ENCODE assay signal across 18 cellular contexts in the genomic region with DNA sequence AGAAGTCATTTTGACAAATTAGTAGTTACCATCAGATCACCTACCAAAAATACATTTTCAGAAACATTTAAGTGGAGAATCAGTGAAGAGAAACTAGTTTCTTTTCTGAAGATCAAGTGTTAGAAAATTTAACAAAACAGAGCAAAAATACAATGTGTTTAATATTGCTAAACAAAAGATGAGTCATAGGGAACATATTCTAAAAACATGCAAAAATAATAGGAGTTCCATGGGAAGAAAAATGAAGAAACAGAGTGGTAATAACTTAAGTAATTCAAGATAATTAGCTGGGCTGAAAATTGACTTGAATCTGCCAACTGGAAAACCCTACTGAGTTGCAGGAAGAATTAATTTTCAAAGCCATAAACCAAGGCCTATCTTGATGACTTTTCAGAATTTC.
"Had no signal": no experiment of that assay in that cellular context is flagged by ENCODE, and none has a peak within 500 bp of the region (broad histone marks: within the 10 kb centered on the region; RNA-seq: fewer than 3 reads in every experiment).

No MANE protein-coding gene starts in this region.

- H3K27ac ChIP-seq: adrenal gland, coronary artery, prostate gland, VCaP had no signal

- H3K36me3 ChIP-seq: adrenal gland, prostate gland had no signal

- DNase-seq: activated CD4-positive, alpha-beta T cell treated with anti-CD3 and anti-CD28 coated beads for 1 hour; activated CD4-positive, alpha-beta T cell treated with anti-CD3 and anti-CD28 coated beads, Interleukin-2, amount 50 U/mL, for 48 hours; activated effector memory CD4-positive, alpha-beta T cell treated with Interleukin-2 at 50 U/mL for 16 hours; activated naive CD4-positive, alpha-beta T cell treated with anti-CD3 and anti-CD28 coated beads, Interleukin-2, amount 50 U/mL, for 16 hours; activated T-cell treated with anti-CD3 and anti-CD28 coated beads, Interleukin-2, amount 50 U/mL, for 24 hours; adrenal gland; central memory CD4-positive, alpha-beta T cell; effector CD8-positive, alpha-beta T cell; glutamatergic neuron; hypothalamus; right cardiac atrium; small intestine; stimulated activated CD4-positive, alpha-beta T cell treated with anti-CD3 and anti-CD28 coated beads, Interleukin-4, amount 100 ng/mL, for 4 hours; stimulated activated CD8-positive, alpha-beta memory T cell treated with anti-CD3 and anti-CD28 coated beads, Interleukin-4, amount 100 ng/mL, for 48 hours; stimulated activated naive CD4-positive, alpha-beta T cell treated with Interleukin-2 at 50 U/mL for 16 hours had no signal

- H3K4me1 ChIP-seq: adrenal gland, prostate gland had no signal

- H3K27me3 ChIP-seq: adrenal gland had no signal

- H3K9me3 ChIP-seq: adrenal gland, prostate gland had no signal

- ATAC-seq: right cardiac atrium had no signal

- H3K4me3 ChIP-seq: adrenal gland, coronary artery, prostate gland had no signal
